Comparison of ENCODE assay signal across 8 cellular contexts in genomic region chr18:74116628-74117554, GRCh38. TPM values are rescaled to one million over a fixed set of nuclear protein-coding genes. Genes with fewer than 3 reads are reported as not detected.
DNase-seq lines count a peak whose midpoint lies in the region; ATAC-seq and TF ChIP-seq lines count a peak whose summit lies in the region.

No MANE protein-coding gene starts in this region.

- no peaks in the 10 kb centered on the region for H3K9me2 ChIP-seq in SU-DHL-6 (replicated peaks; ENCODE audit: insufficient read depth, low read length)

- no peaks in the 10 kb centered on the region for H3K27me3 ChIP-seq in SU-DHL-6 (ENCODE audit: low read length)

- no peaks in the 10 kb centered on the region for H4K20me1 ChIP-seq in SU-DHL-6 (ENCODE audit: low read depth, low read length)

- H3K27ac ChIP-seq in SU-DHL-6 (ENCODE audit: low read depth, low read length) = no peak overlapping the region

- H3K79me2 ChIP-seq in SU-DHL-6 (ENCODE audit: insufficient read depth, low read length) = no peaks in the 10 kb centered on the region

- ATAC-seq in HG02852 (IDR thresholded peaks at IDR 0.05; ENCODE audit: unreplicated experiment) = peak; percentile 56

- H3K4me3 ChIP-seq in SU-DHL-6 (ENCODE audit: insufficient read depth, low read length, poor library complexity, severe bottlenecking) (no peak overlapping the region), fibroblast of villous mesenchyme (ENCODE audit: low read depth, low read length) (no peak overlapping the region), retinal pigment epithelial cell (ENCODE audit: low read length) (no peak overlapping the region)

- H3K9me3 ChIP-seq in SU-DHL-6 (ENCODE audit: insufficient read depth, low read length) = no peaks in the 10 kb centered on the region

- TF ChIP-seq CTCF in SU-DHL-6 (IDR thresholded peaks at IDR 0.05; ENCODE audit: insufficient read depth, low read length, poor library complexity, severe bottlenecking) (peak; percentile 64), fibroblast of villous mesenchyme (IDR thresholded peaks at IDR 0.05; ENCODE audit: insufficient read depth, low read depth, low read length) (peak; percentile 76), retinal pigment epithelial cell (conservative IDR thresholded peaks at IDR 0.05; ENCODE audit: low read depth, low read length) (peak; percentile 78)

- H3K36me3 ChIP-seq in SU-DHL-6 (ENCODE audit: low read length) = no peaks in the 10 kb centered on the region

- no peak overlapping the region for H2AFZ ChIP-seq in SU-DHL-6 (ENCODE audit: low read depth, low read length, severe bottlenecking)

- H3F3A ChIP-seq in SU-DHL-6 (ENCODE audit: insufficient read depth) = no peaks in the 10 kb centered on the region

- no peak overlapping the region for H3K4me2 ChIP-seq in SU-DHL-6 (ENCODE audit: low read depth, low read length, poor library complexity, severe bottlenecking)

- H3K9ac ChIP-seq in SU-DHL-6 (ENCODE audit: low read length) = no peak overlapping the region

- DNase-seq in NCI-H510A treated with DMSO at 0.1 percent for 48 hours (lab: John Stamatoyannopoulos, UW) (peak; percentile 61), NCI-H510A (lab: John Stamatoyannopoulos, UW) (no peak), fibroblast of villous mesenchyme (ENCODE audit: low read depth) (peak; percentile 47), retinal pigment epithelial cell (ENCODE audit: low read depth) (no peak), cortex of kidney (lab: John Stamatoyannopoulos, UW) (no peak), cerebellar nuclear complex (lab: John Stamatoyannopoulos, UW) (no peak)

RNA-seq across cellular contexts. Expression of gene FBXO15, which starts 30.7 kb away (rescaled TPM):
- 0.32 and 0.43 TPM in 2 replicates for total RNA-seq in fibroblast of villous mesenchyme

RNA-seq across cellular contexts. Expression of gene TIMM21, which starts 31.4 kb away (rescaled TPM):
- 17.1 and 20.7 TPM in 2 replicates for total RNA-seq in fibroblast of villous mesenchyme

Comparison
In these comparisons a context has a peak if more than half of its experiments do, and no peak if none do; other contexts are left out.
1. DNase-seq: peak in NCI-H510A treated with DMSO at 0.1 percent for 48 hours (single experiment) and fibroblast of villous mesenchyme (single experiment); none in NCI-H510A (single experiment), retinal pigment epithelial cell (single experiment), cortex of kidney (single experiment) and cerebellar nuclear complex (0 of 2).
2. Peak in every context shown above with its lines, with median percentiles within 50 percentile points of each other: CTCF ChIP-seq.